1 cellular context compared by ENCODE assay signal in genomic region chrX:102651968-102652744, GRCh38.
TF ChIP-seq lines count a peak whose summit lies in the region.

No MANE protein-coding gene starts in this region.

TF ChIP-seq in H1, 55 proteins besides CTCF, POLR2A, EP300 and RAD21:
- TF ChIP-seq JUND (IDR thresholded peaks at IDR 0.05; ENCODE audit: low read length): no peak
- TF ChIP-seq CEBPB (IDR thresholded peaks at IDR 0.05; ENCODE audit: low read depth, low read length): no peak
- TF ChIP-seq KDM5A (IDR thresholded peaks at IDR 0.05; ENCODE audit: low read length): no peak
- no peak for TF ChIP-seq FOSL1 (IDR thresholded peaks at IDR 0.05; ENCODE audit: insufficient read depth, low read depth, low read length)
- 0 out of 2 replicates have a peak, but pooled peaks have one; percentile 59 for TF ChIP-seq ATF2 (IDR thresholded peaks at IDR 0.05; ENCODE audit: low read length)
- TF ChIP-seq POU5F1 (IDR thresholded peaks at IDR 0.05; ENCODE audit: low read depth, low read length): no peak
- TF ChIP-seq TBP (IDR thresholded peaks at IDR 0.05; ENCODE audit: low read depth, low read length): no peak
- no peak for TF ChIP-seq CBX8 (IDR thresholded peaks at IDR 0.05; ENCODE audit: borderline replicate concordance, low read depth, low read length)
- no peak for TF ChIP-seq SAP30 (IDR thresholded peaks at IDR 0.05; ENCODE audit: insufficient read depth, insufficient replicate concordance, low read length)
- TF ChIP-seq CREB1 (IDR thresholded peaks at IDR 0.05): peak; percentile 61
- TF ChIP-seq EGR1 (IDR thresholded peaks at IDR 0.05; ENCODE audit: borderline replicate concordance, low read depth, low read length): no peak
- TF ChIP-seq HDAC6 (IDR thresholded peaks at IDR 0.05; ENCODE audit: low read depth, low read length): no peak
- TF ChIP-seq SIRT6 (IDR thresholded peaks at IDR 0.05; ENCODE audit: low read length): no peak
- no peak for TF ChIP-seq SUZ12 (IDR thresholded peaks at IDR 0.05; ENCODE audit: low read length)
- no peak for TF ChIP-seq TEAD4 (IDR thresholded peaks at IDR 0.05; ENCODE audit: low read depth, low read length)
- TF ChIP-seq TAF1 (IDR thresholded peaks at IDR 0.05; ENCODE audit: low read depth, low read length): no peak
- 0 out of 4 replicates have a peak, but pooled peaks of 1 of the 2 experiments have one; percentile 25 for TF ChIP-seq SIN3A (conservative IDR thresholded peaks at IDR 0.05 in 1 of 2, IDR thresholded peaks at IDR 0.05 in 1 of 2; ENCODE audit: low read depth in 1 of 2, low read length in 2 of 2)
- no peak for TF ChIP-seq GTF2F1 (IDR thresholded peaks at IDR 0.05; ENCODE audit: borderline replicate concordance, low read depth, low read length)
- no peak for TF ChIP-seq BRCA1 (IDR thresholded peaks at IDR 0.05; ENCODE audit: low read depth, low read length)
- no peak for TF ChIP-seq BACH1 (IDR thresholded peaks at IDR 0.05; ENCODE audit: low read length)
